Comparison of ENCODE assay signal across 16 cellular contexts in genomic region chr1:201728731-201729130, GRCh38.
DNase-seq lines count a peak whose midpoint lies in the region; ATAC-seq and TF ChIP-seq lines count a peak whose summit lies in the region.
"Had no signal": no experiment of that assay in that cellular context is flagged by ENCODE, and none has a peak within 500 bp of the region (broad histone marks: within the 10 kb centered on the region; RNA-seq: fewer than 3 reads in every experiment).

No MANE protein-coding gene starts in this region.

- no peak overlapping the region for H3K4me3 Mint-ChIP-seq in GM23338

- no peak overlapping the region for H2AFZ ChIP-seq in GM23338

- no peak overlapping the region for H4K8ac ChIP-seq in mesendoderm (ENCODE audit: low read depth, low read length)

- H2AK5ac ChIP-seq in mesendoderm (ENCODE audit: low read length) = no peak overlapping the region

- H3K4me2 ChIP-seq in GM23338 (no peak overlapping the region), mesendoderm (ENCODE audit: low read length) (no peak overlapping the region)

- peak; percentile 84 for ATAC-seq in GM23338
- ATAC-seq: GM12878 had no signal

- H3K27me3 Mint-ChIP-seq in GM23338 (ENCODE audit: insufficient read depth, low read depth, poor library complexity) = no peaks in the 10 kb centered on the region

- H3K27me3 ChIP-seq in GM23338 (ENCODE audit: insufficient read depth) (no peaks in the 10 kb centered on the region), mesendoderm (ENCODE audit: insufficient read depth, low read length, poor library complexity) (no peaks in the 10 kb centered on the region), SJCRH30 (no peaks in the 10 kb centered on the region)

- no peaks in the 10 kb centered on the region for H3K9me3 Mint-ChIP-seq in GM23338

- H3K27ac ChIP-seq in GM23338 (ENCODE audit: low read depth) (no peak overlapping the region), mesendoderm (ENCODE audit: low read depth, low read length) (no peak overlapping the region), SJCRH30 (no peak overlapping the region)
- H3K27ac ChIP-seq: SK-N-MC had no signal

- no peak overlapping the region for H3K56ac ChIP-seq in mesendoderm (ENCODE audit: low read length)

- no peak overlapping the region for H3K18ac ChIP-seq in mesendoderm (ENCODE audit: low read length)

- peaks cover 19% of the 10 kb centered on the region for H3K4me1 Mint-ChIP-seq in GM23338

- H4K5ac ChIP-seq in mesendoderm (ENCODE audit: low read length) = no peak overlapping the region

- H3K4ac ChIP-seq in mesendoderm (ENCODE audit: low read depth, low read length) = no peak overlapping the region

- H3K23ac ChIP-seq in mesendoderm (ENCODE audit: low read length) = no peak overlapping the region

- H3K27ac Mint-ChIP-seq in GM23338 = no peak overlapping the region

- DNase-seq in NCI-H748 (lab: John Stamatoyannopoulos, UW; ENCODE audit: unreplicated experiment) (peak; percentile 45), NCI-H748 treated with DMSO at 0.1 percent for 48 hours (lab: John Stamatoyannopoulos, UW) (no peak), GM23338 (ENCODE audit: low spot score) (peak; percentile 76), NCI-H69 (lab: John Stamatoyannopoulos, UW) (peak; percentile 88), mesendoderm (peak; percentile 69), SJCRH30 (no peak), AG08395 (ENCODE audit: low spot score) (no peak), NAMALWA (ENCODE audit: low spot score) (no peak)
- DNase-seq: C1 segment of cervical spinal cord, DMS79, KG1, NCI-H1092 treated with DMSO at 0.1 percent for 48 hours, NCI-H187, NCI-H524 had no signal

- H3K9ac ChIP-seq in mesendoderm (ENCODE audit: low read length) = no peak overlapping the region

- H3F3A ChIP-seq in GM23338 (replicated peaks; ENCODE audit: low read depth) = no peaks in the 10 kb centered on the region

- no peaks in the 10 kb centered on the region for H3K9me3 ChIP-seq in SJCRH30 (replicated peaks)

- H3K79me2 ChIP-seq in GM23338 (replicated peaks; ENCODE audit: insufficient read depth) = 0 out of 2 replicates have a peak, but pooled peaks cover 8% of the 10 kb centered on the region
- H3K79me2 ChIP-seq in mesendoderm (ENCODE audit: control insufficient read depth, insufficient read depth, low read length) = no peaks in the 10 kb centered on the region

- H3K4me1 ChIP-seq in GM23338 (ENCODE audit: insufficient read depth) (0 out of 2 replicates have a peak, but pooled peaks cover 3% of the 10 kb centered on the region), mesendoderm (ENCODE audit: control insufficient read depth, low read depth, low read length) (no peaks in the 10 kb centered on the region), SJCRH30 (peaks cover 31% of the 10 kb centered on the region)

- H3K36me3 ChIP-seq in GM23338 (ENCODE audit: insufficient read depth) (no peaks in the 10 kb centered on the region), mesendoderm (ENCODE audit: control insufficient read depth, insufficient read depth, low read length) (no peaks in the 10 kb centered on the region), SJCRH30 (peaks cover 2% of the 10 kb centered on the region; the same call in 1 of the 2 replicates)

- no peaks in the 10 kb centered on the region for H3K79me1 ChIP-seq in mesendoderm (ENCODE audit: low read length)

- H4K20me1 ChIP-seq in GM23338 (replicated peaks; ENCODE audit: insufficient read depth) = 0 out of 2 replicates have a peak, but pooled peaks cover 5% of the 10 kb centered on the region

- H3K9me2 ChIP-seq in GM23338 (ENCODE audit: insufficient read depth) = no peaks in the 10 kb centered on the region

- no peak overlapping the region for H2BK120ac ChIP-seq in mesendoderm (ENCODE audit: low read depth, low read length)

- no peak overlapping the region for H2BK5ac ChIP-seq in mesendoderm (ENCODE audit: low read length)

- TF ChIP-seq CTCF in GM23338 (conservative IDR thresholded peaks at IDR 0.05; ENCODE audit: low read depth in 2 of 2) = no peak

- H3K4me3 ChIP-seq in GM23338 (no peak overlapping the region), mesendoderm (ENCODE audit: low read length) (no peak overlapping the region), SJCRH30 (no peak overlapping the region)
- H3K4me3 ChIP-seq: GM12878, SK-N-MC had no signal

- no peak overlapping the region for H2BK15ac ChIP-seq in mesendoderm (replicated peaks; ENCODE audit: low read depth)

- H3K36me3 Mint-ChIP-seq in GM23338 (ENCODE audit: low read depth) = no peaks in the 10 kb centered on the region; the same call in 2 of the 3 replicates

TF ChIP-seq in GM23338, 12 proteins besides CTCF, POLR2A, EP300 and RAD21:
- TF ChIP-seq JUNB (IDR thresholded peaks at IDR 0.05; ENCODE audit: unreplicated experiment) (no peak), EZH2phosphoT487 (IDR thresholded peaks at IDR 0.05; ENCODE audit: unreplicated experiment) (no peak), ZNF114 (CRISPR knock-in tag; IDR thresholded peaks at IDR 0.05) (no peak)

Comparison
In these comparisons a context has a peak if more than half of its experiments do, and no peak if none do; other contexts are left out.
1. DNase-seq: peak in NCI-H748 (single experiment), GM23338 (single experiment), NCI-H69 (single experiment) and mesendoderm (single experiment); none in NCI-H748 treated with DMSO at 0.1 percent for 48 hours (single experiment), SJCRH30 (0 of 2), AG08395 (single experiment) and NAMALWA (single experiment).